ENCODE assay signal across 27 cellular contexts in the genomic region with DNA sequence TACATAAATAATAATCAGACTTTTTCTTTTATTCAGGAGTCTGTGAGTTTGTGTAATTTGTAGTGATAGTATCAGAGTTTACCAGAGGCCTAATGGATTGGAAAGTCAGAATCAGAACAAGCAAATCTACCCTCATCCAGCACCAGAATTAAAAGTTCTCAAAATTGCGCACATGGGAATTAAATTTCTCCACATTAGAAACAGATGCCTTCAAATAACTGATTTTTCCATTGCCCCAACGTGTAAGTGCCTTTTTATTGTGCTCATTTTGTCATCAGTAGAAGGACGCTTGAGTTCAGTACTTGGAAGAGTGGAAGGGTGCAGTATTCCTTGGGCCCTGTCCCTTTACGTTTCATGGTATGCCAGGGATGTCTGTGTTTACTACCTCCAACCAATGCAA. TPM values are rescaled to one million over a fixed set of nuclear protein-coding genes. Genes with fewer than 3 reads are reported as not detected.
"Had no signal": no experiment of that assay in that cellular context is flagged by ENCODE, and none has a peak within 500 bp of the region (broad histone marks: within the 10 kb centered on the region; RNA-seq: fewer than 3 reads in every experiment).

No MANE protein-coding gene starts in this region.

- H3K36me3 Mint-ChIP-seq: activated naive CD8-positive, alpha-beta T cell had no signal

- ATAC-seq: activated CD4-positive, alpha-beta T cell treated with anti-CD3 and anti-CD28 coated beads for 36 hours; activated T-cell treated with anti-CD3 and anti-CD28 coated beads, Interleukin-2, amount 50 U/mL, for 4 hours; activated T-helper 17 cell treated with anti-CD3 and anti-CD28 coated beads, Interleukin-2, amount 50 U/mL, for 72 hours; effector memory CD8-positive, alpha-beta T cell had no signal

- H3K27ac ChIP-seq: brain microvascular endothelial cell, esophagus muscularis mucosa had no signal

- DNase-seq: activated CD4-positive, alpha-beta memory T cell treated with anti-CD3 and anti-CD28 coated beads, Interleukin-2, amount 10 ng/mL, durations not matched to agents 7 days and 5 days; activated CD4-positive, alpha-beta T cell treated with anti-CD3 and anti-CD28 coated beads for 36 hours; activated CD4-positive, alpha-beta T cell treated with anti-CD3 and anti-CD28 coated beads, Interleukin-2, amount 10 ng/mL, durations not matched to agents 24 days and 14 days; activated CD4-positive, CD25-positive, alpha-beta regulatory T cell; activated CD4-positive, CD25-positive, alpha-beta regulatory T cell treated with anti-CD3 and anti-CD28 coated beads, Interleukin-2, amount 50 U/mL, for 72 hours; activated CD8-positive, alpha-beta memory T cell treated with anti-CD3 and anti-CD28 coated beads for 24 hours; activated effector memory CD4-positive, alpha-beta T cell treated with Interleukin-2 at 50 U/mL for 16 hours; activated gamma-delta T cell treated with Interleukin-2 at 50 U/mL for 16 hours; activated naive CD4-positive, alpha-beta T cell treated with anti-CD3 and anti-CD28 coated beads, Interleukin-2, amount 50 U/mL, for 16 hours; activated naive CD4-positive, alpha-beta T cell treated with Interleukin-2 at 50 U/mL for 16 hours; activated T-cell treated with anti-CD3 and anti-CD28 coated beads, Interleukin-2, amount 50 U/mL, for 4 hours; amniotic stem cell; anterior cingulate cortex; brain microvascular endothelial cell; caudate nucleus; cortex of kidney; dermis blood vessel endothelial cell; effector CD4-positive, alpha-beta T cell; effector memory CD8-positive, alpha-beta T cell; erythroblast; foreskin melanocyte; head of caudate nucleus; T-helper 2 cell had no signal

- H3K9me3 ChIP-seq: esophagus muscularis mucosa had no signal

- H3K36me3 ChIP-seq: brain microvascular endothelial cell, esophagus muscularis mucosa had no signal

- H3K4me3 Mint-ChIP-seq: activated CD4-positive, alpha-beta memory T cell treated with anti-CD3 and anti-CD28 coated beads, Interleukin-2, amount 10 ng/mL, durations not matched to agents 7 days and 5 days; activated CD4-positive, alpha-beta T cell treated with anti-CD3 and anti-CD28 coated beads for 36 hours; activated CD4-positive, alpha-beta T cell treated with anti-CD3 and anti-CD28 coated beads, Interleukin-2, amount 10 ng/mL, durations not matched to agents 24 days and 14 days; activated naive CD8-positive, alpha-beta T cell; activated T-cell treated with anti-CD3 and anti-CD28 coated beads, Interleukin-2, amount 50 U/mL, for 4 hours; activated T-helper 17 cell treated with anti-CD3 and anti-CD28 coated beads, Interleukin-2, amount 50 U/mL, for 72 hours; effector memory CD8-positive, alpha-beta T cell had no signal

- H3K9me3 Mint-ChIP-seq: activated CD4-positive, alpha-beta memory T cell treated with anti-CD3 and anti-CD28 coated beads, Interleukin-2, amount 10 ng/mL, durations not matched to agents 7 days and 5 days; activated CD4-positive, alpha-beta T cell treated with anti-CD3 and anti-CD28 coated beads, Interleukin-2, amount 10 ng/mL, durations not matched to agents 24 days and 14 days; activated T-cell treated with anti-CD3 and anti-CD28 coated beads, Interleukin-2, amount 50 U/mL, for 4 hours; activated T-helper 17 cell treated with anti-CD3 and anti-CD28 coated beads, Interleukin-2, amount 50 U/mL, for 72 hours had no signal

- H3K27me3 ChIP-seq: brain microvascular endothelial cell, esophagus muscularis mucosa had no signal

- H3K4me1 Mint-ChIP-seq: activated CD4-positive, alpha-beta memory T cell treated with anti-CD3 and anti-CD28 coated beads, Interleukin-2, amount 10 ng/mL, durations not matched to agents 7 days and 5 days; activated CD4-positive, alpha-beta T cell treated with anti-CD3 and anti-CD28 coated beads for 36 hours; activated CD4-positive, alpha-beta T cell treated with anti-CD3 and anti-CD28 coated beads, Interleukin-2, amount 10 ng/mL, durations not matched to agents 24 days and 14 days; activated T-helper 17 cell treated with anti-CD3 and anti-CD28 coated beads, Interleukin-2, amount 50 U/mL, for 72 hours had no signal

- H3K4me3 ChIP-seq: esophagus muscularis mucosa had no signal

- H3K27me3 Mint-ChIP-seq: activated CD4-positive, alpha-beta T cell treated with anti-CD3 and anti-CD28 coated beads for 36 hours; activated CD4-positive, alpha-beta T cell treated with anti-CD3 and anti-CD28 coated beads, Interleukin-2, amount 10 ng/mL, durations not matched to agents 24 days and 14 days; activated T-helper 17 cell treated with anti-CD3 and anti-CD28 coated beads, Interleukin-2, amount 50 U/mL, for 72 hours; effector memory CD8-positive, alpha-beta T cell had no signal

- H3K27ac Mint-ChIP-seq: activated CD4-positive, alpha-beta memory T cell treated with anti-CD3 and anti-CD28 coated beads, Interleukin-2, amount 10 ng/mL, durations not matched to agents 7 days and 5 days; activated CD4-positive, alpha-beta T cell treated with anti-CD3 and anti-CD28 coated beads for 36 hours; activated CD4-positive, alpha-beta T cell treated with anti-CD3 and anti-CD28 coated beads, Interleukin-2, amount 10 ng/mL, durations not matched to agents 24 days and 14 days; activated naive CD8-positive, alpha-beta T cell; activated T-helper 17 cell treated with anti-CD3 and anti-CD28 coated beads, Interleukin-2, amount 50 U/mL, for 72 hours; effector memory CD8-positive, alpha-beta T cell had no signal

RNA-seq across cellular contexts. Expression of gene BICC1, which starts 32.8 kb away (rescaled TPM):
- total RNA-seq: activated CD4-positive, alpha-beta T cell treated with anti-CD3 and anti-CD28 coated beads for 36 hours; activated CD4-positive, alpha-beta T cell treated with anti-CD3 and anti-CD28 coated beads, Interleukin-2, amount 10 ng/mL, durations not matched to agents 24 days and 14 days; activated T-cell treated with anti-CD3 and anti-CD28 coated beads, Interleukin-2, amount 50 U/mL, for 4 hours; T-helper 1 cell treated with Interleukin-12 subunit alpha and Interleukin-12 subunit beta and Interleukin-4 antibody, amounts not matched to agents 30 ng/mL and 1 ng/mL, for 36 hours had no signal
